Comparison of ENCODE assay signal across 1 cellular context in genomic region chr1:228071839-228072657, GRCh38.
TF ChIP-seq lines count a peak whose summit lies in the region.

No MANE protein-coding gene starts in this region.

TF ChIP-seq in K562, 482 proteins besides CTCF, POLR2A, EP300 and RAD21 (continued from another document):
- TF ChIP-seq TAF1 (IDR thresholded peaks at IDR 0.05; ENCODE audit: control insufficient read depth, extremely low read depth, insufficient read depth, low read length, severe bottlenecking) (no peak), MYBL2 (IDR thresholded peaks at IDR 0.05; ENCODE audit: low read depth) (no peak), MYBL2 (CRISPR knock-in tag; IDR thresholded peaks at IDR 0.05; ENCODE audit: borderline replicate concordance) (no peak), NR2C2 (CRISPR knock-in tag; IDR thresholded peaks at IDR 0.05) (no peak), NR2C2 (tag; IDR thresholded peaks at IDR 0.05) (peak; percentile 67)
